Comparison of ENCODE assay signal across 1 cellular context in the genomic region with DNA sequence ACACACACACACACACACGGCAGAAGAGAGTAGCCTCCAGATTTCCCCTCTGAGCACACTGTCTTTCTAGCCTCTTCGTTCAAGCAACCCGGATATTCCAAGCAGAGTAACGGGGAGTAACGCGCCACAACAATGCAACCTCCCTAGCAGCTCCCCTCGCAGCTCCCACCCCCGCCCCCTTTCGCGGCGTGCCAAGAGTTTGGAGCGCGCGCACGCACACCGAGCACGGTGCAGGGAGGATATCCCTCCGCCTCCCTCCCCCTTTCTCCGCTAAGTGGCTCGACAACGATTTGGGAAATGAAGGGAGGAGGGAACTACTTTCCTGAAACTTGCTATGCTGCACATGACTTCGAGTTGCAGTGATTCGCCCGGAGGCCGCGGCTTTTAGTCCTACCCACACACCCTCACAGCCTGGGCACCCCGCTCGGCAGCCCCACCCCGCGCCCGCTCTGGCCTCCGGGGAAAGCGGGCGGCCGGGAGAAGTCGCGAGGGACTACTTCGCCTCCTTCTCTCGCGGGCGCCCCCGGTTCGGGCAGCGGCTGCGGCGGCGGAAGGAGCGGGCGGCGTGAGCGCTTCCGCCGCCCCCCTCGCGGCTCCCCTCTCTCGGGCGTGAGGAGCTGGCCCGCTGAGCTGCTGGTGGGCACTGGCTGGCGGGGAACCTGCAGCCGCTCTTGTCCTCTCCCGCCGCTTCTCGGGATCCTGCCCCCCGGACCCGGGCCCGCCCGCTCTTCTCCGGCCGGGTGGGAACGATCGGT.
TF ChIP-seq lines count a peak whose summit lies in the region.

No MANE protein-coding gene starts in this region.

TF ChIP-seq in HepG2, 621 proteins besides CTCF, POLR2A, EP300 and RAD21 (continued from another document and continues in another):
- peak; percentile 49 for TF ChIP-seq POLR2AphosphoS5 (IDR thresholded peaks at IDR 0.05; ENCODE audit: low read depth, low read length)
- no peak for TF ChIP-seq TBL1XR1 (IDR thresholded peaks at IDR 0.05; ENCODE audit: borderline replicate concordance, low read length, partially characterized antibody)
- TF ChIP-seq ZNF563 (CRISPR knock-in tag; IDR thresholded peaks at IDR 0.05) = 0 out of 2 replicates have a peak, but pooled peaks have one; percentile 47
- TF ChIP-seq CCDC6 (CRISPR knock-in tag; IDR thresholded peaks at IDR 0.05) = 0 out of 2 replicates have a peak, but pooled peaks have one; percentile 18
- TF ChIP-seq MYNN (CRISPR knock-in tag; IDR thresholded peaks at IDR 0.05; ENCODE audit: low read depth) = no peak
- peak; percentile 86 for TF ChIP-seq CHD2 (IDR thresholded peaks at IDR 0.05; ENCODE audit: low read depth, low read length)
- TF ChIP-seq JDP2 (CRISPR knock-in tag; IDR thresholded peaks at IDR 0.05; ENCODE audit: borderline replicate concordance) = no peak; the same call in 1 of the 2 replicates
- no peak for TF ChIP-seq ZNF7 (CRISPR knock-in tag; IDR thresholded peaks at IDR 0.05)
- peak; percentile 34; the same call in 1 of the 2 replicates for TF ChIP-seq NFYB (CRISPR knock-in tag; IDR thresholded peaks at IDR 0.05)
- no peak for TF ChIP-seq ZNF616 (CRISPR knock-in tag; IDR thresholded peaks at IDR 0.05; ENCODE audit: low read depth)
- TF ChIP-seq, protein P1, sequence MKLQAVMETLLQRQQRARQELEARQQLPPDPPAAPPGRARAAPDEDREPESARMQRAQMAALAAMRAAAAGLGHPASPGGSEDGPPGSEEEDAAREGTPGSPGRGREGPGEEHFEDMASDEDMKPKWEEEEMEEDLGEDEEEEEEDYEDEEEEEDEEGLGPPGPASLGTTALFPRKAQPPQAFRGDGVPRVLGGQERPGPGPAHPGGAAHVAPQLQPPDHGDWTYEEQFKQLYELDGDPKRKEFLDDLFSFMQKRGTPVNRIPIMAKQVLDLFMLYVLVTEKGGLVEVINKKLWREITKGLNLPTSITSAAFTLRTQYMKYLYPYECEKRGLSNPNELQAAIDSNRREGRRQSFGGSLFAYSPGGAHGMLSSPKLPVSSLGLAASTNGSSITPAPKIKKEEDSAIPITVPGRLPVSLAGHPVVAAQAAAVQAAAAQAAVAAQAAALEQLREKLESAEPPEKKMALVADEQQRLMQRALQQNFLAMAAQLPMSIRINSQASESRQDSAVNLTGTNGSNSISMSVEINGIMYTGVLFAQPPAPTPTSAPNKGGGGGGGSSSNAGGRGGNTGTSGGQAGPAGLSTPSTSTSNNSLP (IDR thresholded peaks at IDR 0.05; ENCODE audit: low read depth, low read length) = peak; percentile 18; the same call in 1 of the 2 replicates
- TF ChIP-seq CENPX (CRISPR knock-in tag; IDR thresholded peaks at IDR 0.05) = no peak
- no peak for TF ChIP-seq MZF1 (CRISPR knock-in tag; IDR thresholded peaks at IDR 0.05; ENCODE audit: borderline replicate concordance)
- TF ChIP-seq, protein P2, sequence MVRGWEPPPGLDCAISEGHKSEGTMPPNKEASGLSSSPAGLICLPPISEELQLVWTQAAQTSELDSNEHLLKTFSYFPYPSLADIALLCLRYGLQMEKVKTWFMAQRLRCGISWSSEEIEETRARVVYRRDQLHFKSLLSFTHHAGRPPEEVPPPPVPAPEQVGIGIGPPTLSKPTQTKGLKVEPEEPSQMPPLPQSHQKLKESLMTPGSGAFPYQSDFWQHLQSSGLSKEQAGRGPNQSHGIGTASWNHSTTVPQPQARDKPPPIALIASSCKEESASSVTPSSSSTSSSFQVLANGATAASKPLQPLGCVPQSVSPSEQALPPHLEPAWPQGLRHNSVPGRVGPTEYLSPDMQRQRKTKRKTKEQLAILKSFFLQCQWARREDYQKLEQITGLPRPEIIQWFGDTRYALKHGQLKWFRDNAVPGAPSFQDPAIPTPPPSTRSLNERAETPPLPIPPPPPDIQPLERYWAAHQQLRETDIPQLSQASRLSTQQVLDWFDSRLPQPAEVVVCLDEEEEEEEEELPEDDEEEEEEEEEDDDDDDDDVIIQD (CRISPR knock-in tag; IDR thresholded peaks at IDR 0.05; ENCODE audit: low read depth) = no peak
- no peak for TF ChIP-seq ZNF121 (CRISPR knock-in tag; IDR thresholded peaks at IDR 0.05)
- no peak for TF ChIP-seq ELF1 (CRISPR knock-in tag; IDR thresholded peaks at IDR 0.05)
- TF ChIP-seq RBAK (CRISPR knock-in tag; IDR thresholded peaks at IDR 0.05) = no peak
- 0 out of 2 replicates have a peak, but pooled peaks have one; percentile 30 for TF ChIP-seq ZNF292 (CRISPR knock-in tag; IDR thresholded peaks at IDR 0.05; ENCODE audit: borderline replicate concordance, low read depth)
- no peak for TF ChIP-seq HHEX (CRISPR knock-in tag; IDR thresholded peaks at IDR 0.05)
- TF ChIP-seq, protein P3, sequence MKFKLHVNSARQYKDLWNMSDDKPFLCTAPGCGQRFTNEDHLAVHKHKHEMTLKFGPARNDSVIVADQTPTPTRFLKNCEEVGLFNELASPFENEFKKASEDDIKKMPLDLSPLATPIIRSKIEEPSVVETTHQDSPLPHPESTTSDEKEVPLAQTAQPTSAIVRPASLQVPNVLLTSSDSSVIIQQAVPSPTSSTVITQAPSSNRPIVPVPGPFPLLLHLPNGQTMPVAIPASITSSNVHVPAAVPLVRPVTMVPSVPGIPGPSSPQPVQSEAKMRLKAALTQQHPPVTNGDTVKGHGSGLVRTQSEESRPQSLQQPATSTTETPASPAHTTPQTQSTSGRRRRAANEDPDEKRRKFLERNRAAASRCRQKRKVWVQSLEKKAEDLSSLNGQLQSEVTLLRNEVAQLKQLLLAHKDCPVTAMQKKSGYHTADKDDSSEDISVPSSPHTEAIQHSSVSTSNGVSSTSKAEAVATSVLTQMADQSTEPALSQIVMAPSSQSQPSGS (CRISPR knock-in tag; IDR thresholded peaks at IDR 0.05) = no peak
- no peak for TF ChIP-seq DR1 (CRISPR knock-in tag; IDR thresholded peaks at IDR 0.05)
- TF ChIP-seq, protein P4, sequence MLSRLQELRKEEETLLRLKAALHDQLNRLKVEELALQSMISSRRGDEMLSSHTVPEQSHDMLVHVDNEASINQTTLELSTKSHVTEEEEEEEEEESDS (CRISPR knock-in tag; IDR thresholded peaks at IDR 0.05; ENCODE audit: borderline replicate concordance) = no peak
- TF ChIP-seq XBP1 (CRISPR knock-in tag; IDR thresholded peaks at IDR 0.05) = no peak
- TF ChIP-seq ZNF512 (CRISPR knock-in tag; IDR thresholded peaks at IDR 0.05) = no peak
- no peak for TF ChIP-seq TEAD3 (CRISPR knock-in tag; optimal IDR thresholded peaks at IDR 0.05; ENCODE audit: borderline replicate concordance)
- no peak for TF ChIP-seq ZNF260 (CRISPR knock-in tag; IDR thresholded peaks at IDR 0.05; ENCODE audit: borderline replicate concordance, low read depth)
- TF ChIP-seq, protein P5, sequence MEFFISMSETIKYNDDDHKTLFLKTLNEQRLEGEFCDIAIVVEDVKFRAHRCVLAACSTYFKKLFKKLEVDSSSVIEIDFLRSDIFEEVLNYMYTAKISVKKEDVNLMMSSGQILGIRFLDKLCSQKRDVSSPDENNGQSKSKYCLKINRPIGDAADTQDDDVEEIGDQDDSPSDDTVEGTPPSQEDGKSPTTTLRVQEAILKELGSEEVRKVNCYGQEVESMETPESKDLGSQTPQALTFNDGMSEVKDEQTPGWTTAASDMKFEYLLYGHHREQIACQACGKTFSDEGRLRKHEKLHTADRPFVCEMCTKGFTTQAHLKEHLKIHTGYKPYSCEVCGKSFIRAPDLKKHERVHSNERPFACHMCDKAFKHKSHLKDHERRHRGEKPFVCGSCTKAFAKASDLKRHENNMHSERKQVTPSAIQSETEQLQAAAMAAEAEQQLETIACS (CRISPR knock-in tag; IDR thresholded peaks at IDR 0.05) = peak; percentile 86
- no peak for TF ChIP-seq STAG1 (CRISPR knock-in tag; IDR thresholded peaks at IDR 0.05)
- no peak for TF ChIP-seq GATAD2A (CRISPR knock-in tag; IDR thresholded peaks at IDR 0.05)
- no peak for TF ChIP-seq ZSCAN30 (CRISPR knock-in tag; IDR thresholded peaks at IDR 0.05)
- 0 out of 2 replicates have a peak, but pooled peaks have one; percentile 51 for TF ChIP-seq ZNF383 (CRISPR knock-in tag; IDR thresholded peaks at IDR 0.05; ENCODE audit: borderline replicate concordance)
- no peak for TF ChIP-seq SMAD3 (CRISPR knock-in tag; IDR thresholded peaks at IDR 0.05)
- no peak for TF ChIP-seq ZNF569 (CRISPR knock-in tag; IDR thresholded peaks at IDR 0.05; ENCODE audit: borderline replicate concordance)
- no peak for TF ChIP-seq ARNT (IDR thresholded peaks at IDR 0.05)
- TF ChIP-seq ZNF777 (CRISPR knock-in tag; IDR thresholded peaks at IDR 0.05) = peak; percentile 63
- TF ChIP-seq, protein P6, sequence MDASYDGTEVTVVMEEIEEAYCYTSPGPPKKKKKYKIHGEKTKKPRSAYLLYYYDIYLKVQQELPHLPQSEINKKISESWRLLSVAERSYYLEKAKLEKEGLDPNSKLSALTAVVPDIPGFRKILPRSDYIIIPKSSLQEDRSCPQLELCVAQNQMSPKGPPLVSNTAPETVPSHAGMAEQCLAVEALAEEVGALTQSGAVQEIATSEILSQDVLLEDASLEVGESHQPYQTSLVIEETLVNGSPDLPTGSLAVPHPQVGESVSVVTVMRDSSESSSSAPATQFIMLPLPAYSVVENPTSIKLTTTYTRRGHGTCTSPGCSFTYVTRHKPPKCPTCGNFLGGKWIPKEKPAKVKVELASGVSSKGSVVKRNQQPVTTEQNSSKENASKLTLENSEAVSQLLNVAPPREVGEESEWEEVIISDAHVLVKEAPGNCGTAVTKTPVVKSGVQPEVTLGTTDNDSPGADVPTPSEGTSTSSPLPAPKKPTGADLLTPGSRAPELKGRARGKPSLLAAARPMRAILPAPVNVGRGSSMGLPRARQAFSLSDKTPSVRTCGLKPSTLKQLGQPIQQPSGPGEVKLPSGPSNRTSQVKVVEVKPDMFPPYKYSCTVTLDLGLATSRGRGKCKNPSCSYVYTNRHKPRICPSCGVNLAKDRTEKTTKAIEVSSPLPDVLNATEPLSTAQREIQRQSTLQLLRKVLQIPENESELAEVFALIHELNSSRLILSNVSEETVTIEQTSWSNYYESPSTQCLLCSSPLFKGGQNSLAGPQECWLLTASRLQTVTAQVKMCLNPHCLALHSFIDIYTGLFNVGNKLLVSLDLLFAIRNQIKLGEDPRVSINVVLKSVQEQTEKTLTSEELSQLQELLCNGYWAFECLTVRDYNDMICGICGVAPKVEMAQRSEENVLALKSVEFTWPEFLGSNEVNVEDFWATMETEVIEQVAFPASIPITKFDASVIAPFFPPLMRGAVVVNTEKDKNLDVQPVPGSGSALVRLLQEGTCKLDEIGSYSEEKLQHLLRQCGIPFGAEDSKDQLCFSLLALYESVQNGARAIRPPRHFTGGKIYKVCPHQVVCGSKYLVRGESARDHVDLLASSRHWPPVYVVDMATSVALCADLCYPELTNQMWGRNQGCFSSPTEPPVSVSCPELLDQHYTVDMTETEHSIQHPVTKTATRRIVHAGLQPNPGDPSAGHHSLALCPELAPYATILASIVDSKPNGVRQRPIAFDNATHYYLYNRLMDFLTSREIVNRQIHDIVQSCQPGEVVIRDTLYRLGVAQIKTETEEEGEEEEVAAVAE (CRISPR knock-in tag; IDR thresholded peaks at IDR 0.05; ENCODE audit: borderline replicate concordance) = no peak; the same call in 1 of the 2 replicates
- TF ChIP-seq ZMYM4 (CRISPR knock-in tag; IDR thresholded peaks at IDR 0.05) = peak; percentile 76
- no peak for TF ChIP-seq ATAD3A (CRISPR knock-in tag; IDR thresholded peaks at IDR 0.05)
- no peak for TF ChIP-seq FOSL1 (CRISPR knock-in tag; IDR thresholded peaks at IDR 0.05; ENCODE audit: borderline replicate concordance)
- TF ChIP-seq HDAC1 (CRISPR knock-in tag; IDR thresholded peaks at IDR 0.05) = peak; percentile 33; the same call in 1 of the 2 replicates
- TF ChIP-seq ZNF44 (CRISPR knock-in tag; IDR thresholded peaks at IDR 0.05) = no peak
- no peak for TF ChIP-seq ZNF629 (CRISPR knock-in tag; conservative IDR thresholded peaks at IDR 0.05)
- peak; percentile 31 for TF ChIP-seq AGO1 (IDR thresholded peaks at IDR 0.05; ENCODE audit: low read depth, low read length, poor library complexity, severe bottlenecking)
- no peak for TF ChIP-seq PAF1 (CRISPR knock-in tag; IDR thresholded peaks at IDR 0.05)
- no peak for TF ChIP-seq ZIK1 (CRISPR knock-in tag; IDR thresholded peaks at IDR 0.05; ENCODE audit: borderline replicate concordance, low read depth)
- no peak for TF ChIP-seq PLSCR1 (CRISPR knock-in tag; IDR thresholded peaks at IDR 0.05; ENCODE audit: borderline replicate concordance)
